26 cellular contexts compared by ENCODE assay signal in genomic region chr19:11856568-11857264, GRCh38. TPM values are rescaled to one million over a fixed set of nuclear protein-coding genes. Genes with fewer than 3 reads are reported as not detected.
"Had no signal": no experiment of that assay in that cellular context is flagged by ENCODE, and none has a peak within 500 bp of the region (broad histone marks: within the 10 kb centered on the region; RNA-seq: fewer than 3 reads in every experiment).

No MANE protein-coding gene starts in this region.

- H3K9me3 ChIP-seq: ovary, prostate gland, right atrium auricular region had no signal

- H3K27me3 Mint-ChIP-seq: activated CD4-positive, alpha-beta T cell treated with anti-CD3 and anti-CD28 coated beads, Interleukin-2, amount 10 ng/mL, durations not matched to agents 7 days and 5 days; activated naive CD8-positive, alpha-beta T cell; stimulated activated naive CD8-positive, alpha-beta T cell treated with anti-CD3 and anti-CD28 coated beads, Interleukin-15, Interleukin-2, amounts not matched to agents 100 ng/mL and 50 ng/mL, for 24 hours; T-cell had no signal

- H3K36me3 ChIP-seq: adrenal gland, brain microvascular endothelial cell, neutrophil, ovary, prostate gland, right atrium auricular region had no signal

- H3K27me3 ChIP-seq: adrenal gland, ascending aorta, brain microvascular endothelial cell, dorsolateral prefrontal cortex, heart right ventricle, neutrophil, ovary, right atrium auricular region, tibial artery had no signal

- DNase-seq: activated CD4-positive, alpha-beta T cell treated with anti-CD3 and anti-CD28 coated beads, Interleukin-2, amount 10 ng/mL, durations not matched to agents 7 days and 5 days; activated CD4-positive, CD25-positive, alpha-beta regulatory T cell treated with anti-CD3 and anti-CD28 coated beads, Interleukin-2, amount 50 U/mL, for 72 hours; activated CD8-positive, alpha-beta T cell treated with anti-CD3 and anti-CD28 coated beads, Interleukin-2, amount 10 ng/mL, durations not matched to agents 7 days and 5 days; adrenal gland; brain microvascular endothelial cell; central memory CD4-positive, alpha-beta T cell; dorsolateral prefrontal cortex; heart right ventricle; midbrain; ovary; stimulated activated CD4-positive, alpha-beta T cell treated with anti-CD3 and anti-CD28 coated beads, Interleukin-12 subunit alpha, Interleukin-12 subunit beta, amount 100 ng/mL, for 4 hours; stimulated activated CD4-positive, alpha-beta T cell treated with anti-CD3 and anti-CD28 coated beads, Interleukin-4, amount 100 ng/mL, for 4 hours; substantia nigra; T-cell; tibial artery; WERI-Rb-1 had no signal

- ATAC-seq: activated CD8-positive, alpha-beta T cell treated with anti-CD3 and anti-CD28 coated beads, Interleukin-2, amount 10 ng/mL, durations not matched to agents 7 days and 5 days; heart right ventricle; left lobe of liver; SK-N-SH treated with all-trans-retinoic acid at 6 μM for 48 hours; T-cell had no signal

- H3K27ac ChIP-seq: adrenal gland, ascending aorta, brain microvascular endothelial cell, dorsolateral prefrontal cortex, heart right ventricle, neutrophil, ovary, prostate gland, right atrium auricular region, tibial artery, WERI-Rb-1 had no signal

- H3K4me3 Mint-ChIP-seq: activated CD4-positive, alpha-beta T cell treated with anti-CD3 and anti-CD28 coated beads, Interleukin-2, amount 10 ng/mL, durations not matched to agents 7 days and 5 days; activated CD8-positive, alpha-beta T cell treated with anti-CD3 and anti-CD28 coated beads, Interleukin-2, amount 10 ng/mL, durations not matched to agents 7 days and 5 days; activated naive CD8-positive, alpha-beta T cell; nephron; stimulated activated naive CD8-positive, alpha-beta T cell treated with anti-CD3 and anti-CD28 coated beads, Interleukin-15, Interleukin-2, amounts not matched to agents 100 ng/mL and 50 ng/mL, for 24 hours; T-cell; T-helper 2 cell treated with Interferon-gamma antibody and Interleukin-4, amounts not matched to agents 5 μg/mL and 100 μg/mL, for 36 hours had no signal

- H3K4me3 ChIP-seq: adrenal gland, ascending aorta, dorsolateral prefrontal cortex, heart right ventricle, ovary, prostate gland, right atrium auricular region, tibial artery had no signal

- H3K4me1 ChIP-seq: adrenal gland, ascending aorta, heart right ventricle, prostate gland, right atrium auricular region, tibial artery had no signal

- H3K4me1 Mint-ChIP-seq: activated CD4-positive, alpha-beta T cell treated with anti-CD3 and anti-CD28 coated beads, Interleukin-2, amount 10 ng/mL, durations not matched to agents 7 days and 5 days; nephron had no signal

- H3K27ac Mint-ChIP-seq: activated CD4-positive, alpha-beta T cell treated with anti-CD3 and anti-CD28 coated beads, Interleukin-2, amount 10 ng/mL, durations not matched to agents 7 days and 5 days; activated CD8-positive, alpha-beta T cell treated with anti-CD3 and anti-CD28 coated beads, Interleukin-2, amount 10 ng/mL, durations not matched to agents 7 days and 5 days; activated naive CD8-positive, alpha-beta T cell; nephron; stimulated activated naive CD8-positive, alpha-beta T cell treated with anti-CD3 and anti-CD28 coated beads, Interleukin-15, Interleukin-2, amounts not matched to agents 100 ng/mL and 50 ng/mL, for 24 hours; T-cell; T-helper 2 cell treated with Interferon-gamma antibody and Interleukin-4, amounts not matched to agents 5 μg/mL and 100 μg/mL, for 36 hours had no signal

RNA-seq across cellular contexts. Expression of gene ZNF491, which starts 58.4 kb away (rescaled TPM):
- total RNA-seq: ascending aorta had no signal
